ENCODE assay signal across 1 cellular context in genomic region chr6:7312616-7313504, GRCh38.
TF ChIP-seq lines count a peak whose summit lies in the region.

TSS of gene SSR1 (minus strand) at chr6:7313199. CDS start at chr6:7313120, 79 bp downstream.

TF ChIP-seq in HepG2, 621 proteins besides CTCF, POLR2A, EP300 and RAD21 (continued from another document and continues in another):
- TF ChIP-seq ZBED4 (CRISPR knock-in tag; IDR thresholded peaks at IDR 0.05; ENCODE audit: borderline replicate concordance) (peak; percentile 72; the same call in 1 of the 2 replicates), HOMEZ (CRISPR knock-in tag; IDR thresholded peaks at IDR 0.05; ENCODE audit: low read depth) (peak; percentile 87), ARID4A (CRISPR knock-in tag; IDR thresholded peaks at IDR 0.05; ENCODE audit: borderline replicate concordance) (peak; percentile 96), ZNF674 (CRISPR knock-in tag; IDR thresholded peaks at IDR 0.05; ENCODE audit: low read depth) (peak; percentile 79; the same call in 1 of the 2 replicates), CERS6 (CRISPR knock-in tag; IDR thresholded peaks at IDR 0.05) (0 out of 2 replicates have a peak, but pooled peaks have one; percentile 22), SNAPC4 (CRISPR knock-in tag; IDR thresholded peaks at IDR 0.05) (no peak), ZNF605 (CRISPR knock-in tag; IDR thresholded peaks at IDR 0.05) (peak; percentile 59; the same call in 1 of the 2 replicates), MLXIP (CRISPR knock-in tag; IDR thresholded peaks at IDR 0.05; ENCODE audit: borderline replicate concordance) (peak; percentile 90), HNRNPLL (IDR thresholded peaks at IDR 0.05; ENCODE audit: low read depth, low read length, poor library complexity, severe bottlenecking) (peak; percentile 97), MNT (IDR thresholded peaks at IDR 0.05) (peak; percentile 87), ZNF7 (CRISPR knock-in tag; IDR thresholded peaks at IDR 0.05) (no peak), RNF2 (conservative IDR thresholded peaks at IDR 0.05; ENCODE audit: low read depth) (0 out of 2 replicates have a peak, but pooled peaks have one; percentile 48), CEBPG (CRISPR knock-in tag; IDR thresholded peaks at IDR 0.05) (peak; percentile 48), ZNF414 (CRISPR knock-in tag; IDR thresholded peaks at IDR 0.05) (peak; percentile 79; the same call in 1 of the 2 replicates), THAP9 (CRISPR knock-in tag; IDR thresholded peaks at IDR 0.05; ENCODE audit: borderline replicate concordance) (peak; percentile 95), HNF4A (CRISPR knock-in tag; IDR thresholded peaks at IDR 0.05) (peak; percentile 69), ZNF225 (CRISPR knock-in tag; IDR thresholded peaks at IDR 0.05) (peak; percentile 85), SAFB2 (CRISPR knock-in tag; IDR thresholded peaks at IDR 0.05; ENCODE audit: borderline replicate concordance, low read depth) (peak; percentile 93; the same call in 1 of the 2 replicates)
